Comparison of ENCODE assay signal across 14 cellular contexts in the genomic region with DNA sequence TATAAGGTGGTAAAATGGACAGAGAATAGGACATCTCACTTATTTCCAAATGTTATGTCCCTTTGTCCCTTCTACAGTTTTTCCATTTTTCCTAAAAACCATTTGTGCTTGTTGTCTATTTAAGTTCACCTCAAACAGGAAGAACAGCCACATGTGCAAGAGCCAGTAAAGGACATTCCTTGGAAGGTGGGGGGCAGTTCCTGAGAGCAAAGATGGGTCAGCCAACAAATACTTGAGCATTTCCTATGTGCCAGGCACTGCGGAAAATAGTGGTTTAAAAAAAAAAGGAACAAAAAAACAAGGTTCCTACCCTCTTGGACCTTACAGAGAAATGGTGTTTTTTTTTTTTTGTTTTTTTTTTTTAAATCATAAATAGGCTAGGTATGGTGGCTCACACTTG. TPM values are rescaled to one million over a fixed set of nuclear protein-coding genes. Genes with fewer than 3 reads are reported as not detected.
DNase-seq lines count a peak whose midpoint lies in the region; ATAC-seq and TF ChIP-seq lines count a peak whose summit lies in the region.
"Had no signal": no experiment of that assay in that cellular context is flagged by ENCODE, and none has a peak within 500 bp of the region (broad histone marks: within the 10 kb centered on the region; RNA-seq: fewer than 3 reads in every experiment).

No MANE protein-coding gene starts in this region.

- peaks cover 86% of the 10 kb centered on the region for H3K36me3 Mint-ChIP-seq in CD8-positive, alpha-beta T cell

- no peaks in the 10 kb centered on the region for H3K27me3 ChIP-seq in CD8-positive, alpha-beta T cell (ENCODE audit: insufficient read depth, low read length)
- no peaks in the 10 kb centered on the region for H3K27me3 ChIP-seq in osteoblast (ENCODE audit: insufficient read depth, low read length)
- H3K27me3 ChIP-seq: MG63 had no signal

- peak overlapping the region; percentile 77 for H3K27ac Mint-ChIP-seq in CD8-positive, alpha-beta T cell

- H3K27ac ChIP-seq in CD8-positive, alpha-beta T cell (ENCODE audit: low read depth, low read length) = no peak overlapping the region
- peak overlapping the region; percentile 9 for H3K27ac ChIP-seq in osteoblast (ENCODE audit: low read depth, low read length)
- H3K27ac ChIP-seq: RWPE1 had no signal

- no peak overlapping the region for H3K4me2 ChIP-seq in osteoblast (ENCODE audit: insufficient read depth, low read length)

- no peak overlapping the region for H3K4me3 ChIP-seq in CD8-positive, alpha-beta T cell (ENCODE audit: low read depth, low read length)
- no peak overlapping the region for H3K4me3 ChIP-seq in osteoblast (ENCODE audit: insufficient read depth, low read length)
- H3K4me3 ChIP-seq: MG63 had no signal

- no peak for ATAC-seq in CD8-positive, alpha-beta T cell
- ATAC-seq in HG03354 (IDR thresholded peaks at IDR 0.05; ENCODE audit: poor library complexity, severe bottlenecking, unreplicated experiment) = no peak
- ATAC-seq in HG03442 (IDR thresholded peaks at IDR 0.05; ENCODE audit: unreplicated experiment) = no peak
- ATAC-seq in HG03521 (IDR thresholded peaks at IDR 0.05; ENCODE audit: unreplicated experiment) = no peak

- CTCF ChIA-PET in CD8-positive, alpha-beta T cell (lab: Charles Lee) = interaction anchor here (2.4 kb wide), 1 partner anchor 24 kb away, joined by 11 read pairs; no protein-coding TSS in a partner anchor

- POLR2A ChIA-PET in CD8-positive, alpha-beta T cell (lab: Charles Lee) = no interaction called here

- H3K9me3 Mint-ChIP-seq in CD8-positive, alpha-beta T cell = no peaks in the 10 kb centered on the region

- peaks cover 62% of the 10 kb centered on the region for H3K36me3 ChIP-seq in CD8-positive, alpha-beta T cell (ENCODE audit: insufficient read depth, low read length)
- H3K36me3 ChIP-seq in osteoblast (ENCODE audit: insufficient read depth, low read length) = peaks cover 87% of the 10 kb centered on the region

- intact Hi-C loops in CD8-positive, alpha-beta T cell (cut with DNase I, micrococcal nuclease) = no loop called here

- no peak overlapping the region for H3K4me3 Mint-ChIP-seq in CD8-positive, alpha-beta T cell

- no peak for TF ChIP-seq CTCF in CD8-positive, alpha-beta T cell (IDR thresholded peaks at IDR 0.05)
- no peak for TF ChIP-seq CTCF in osteoblast (IDR thresholded peaks at IDR 0.05; ENCODE audit: extremely low read depth, low read depth, low read length)

- H3K27me3 Mint-ChIP-seq in CD8-positive, alpha-beta T cell (ENCODE audit: low read depth) = no peaks in the 10 kb centered on the region

- peaks cover 6% of the 10 kb centered on the region for H4K20me1 ChIP-seq in osteoblast (ENCODE audit: insufficient read depth, low read length)

- peaks cover 56% of the 10 kb centered on the region for H3K79me2 ChIP-seq in osteoblast (ENCODE audit: insufficient read depth, low read length)

- no peak overlapping the region for H2AFZ ChIP-seq in osteoblast (ENCODE audit: low read length)

- no peaks in the 10 kb centered on the region for H3K9me3 ChIP-seq in CD8-positive, alpha-beta T cell (ENCODE audit: low read length)
- no peaks in the 10 kb centered on the region for H3K9me3 ChIP-seq in osteoblast (ENCODE audit: low read depth, low read length)
- H3K9me3 ChIP-seq: MG63 had no signal

- H3K4me1 Mint-ChIP-seq in CD8-positive, alpha-beta T cell (ENCODE audit: low read depth) = peaks cover 35% of the 10 kb centered on the region

- DNase-seq in CD8-positive, alpha-beta T cell = no peak
- DNase-seq in NCI-H226 = peak; percentile 17
- peak; percentile 78 to 91 for DNase-seq in dermis microvascular lymphatic vessel endothelial cell (ENCODE audit: low read depth in 2 of 2)
- no peak for DNase-seq in osteoblast (ENCODE audit: insufficient read length, low spot score, missing footprints)
- DNase-seq in SHP77 treated with DMSO at 0.1 percent for 48 hours (lab: John Stamatoyannopoulos, UW) = no peak
- DNase-seq: activated CD4-positive, CD25-positive, alpha-beta regulatory T cell; activated gamma-delta T cell; effector CD4-positive, alpha-beta T cell; MG63; NCI-H2227 treated with DMSO at 0.1 percent for 48 hours had no signal

- H3K4me1 ChIP-seq in CD8-positive, alpha-beta T cell (ENCODE audit: insufficient read depth, low read length) = no peaks in the 10 kb centered on the region
- H3K4me1 ChIP-seq in osteoblast (ENCODE audit: insufficient read depth, low read length) = peaks cover 38% of the 10 kb centered on the region

RNA-seq across cellular contexts. Expression of a gene that starts 26.8 kb away (rescaled TPM):
- total RNA-seq in CD8-positive, alpha-beta T cell = 100 to 1,000 TPM; 168 to 177 TPM
- 5.1 and 5.8 TPM in 2 replicates for total RNA-seq in dermis microvascular lymphatic vessel endothelial cell
- 12.7 and 13.8 TPM in 2 replicates for total RNA-seq in osteoblast

RNA-seq across cellular contexts. Expression of a gene that starts 46.6 kb away (rescaled TPM):
- 10 to 100 TPM; 84.6 to 92.5 TPM for total RNA-seq in CD8-positive, alpha-beta T cell
- total RNA-seq in dermis microvascular lymphatic vessel endothelial cell (72.8 and 77.8 TPM in 2 replicates), osteoblast (56.1 and 56.6 TPM in 2 replicates)

Comparison
In these comparisons a context has a peak if more than half of its experiments do, and no peak if none do; other contexts are left out.
1. DNase-seq: peak in NCI-H226 (single experiment) and dermis microvascular lymphatic vessel endothelial cell (2 of 2); none in CD8-positive, alpha-beta T cell (0 of 7), osteoblast (single experiment) and SHP77 treated with DMSO at 0.1 percent for 48 hours (single experiment).
2. RNA of a gene that starts 26.8 kb away (total RNA-seq): 168 to 177 TPM in CD8-positive, alpha-beta T cell; 12.7 to 13.8 TPM in osteoblast and 5.1 to 5.8 TPM in dermis microvascular lymphatic vessel endothelial cell; every median in the first group is over 10 times any median in the second.